ENCODE assay signal across 1 cellular context in the genomic region with DNA sequence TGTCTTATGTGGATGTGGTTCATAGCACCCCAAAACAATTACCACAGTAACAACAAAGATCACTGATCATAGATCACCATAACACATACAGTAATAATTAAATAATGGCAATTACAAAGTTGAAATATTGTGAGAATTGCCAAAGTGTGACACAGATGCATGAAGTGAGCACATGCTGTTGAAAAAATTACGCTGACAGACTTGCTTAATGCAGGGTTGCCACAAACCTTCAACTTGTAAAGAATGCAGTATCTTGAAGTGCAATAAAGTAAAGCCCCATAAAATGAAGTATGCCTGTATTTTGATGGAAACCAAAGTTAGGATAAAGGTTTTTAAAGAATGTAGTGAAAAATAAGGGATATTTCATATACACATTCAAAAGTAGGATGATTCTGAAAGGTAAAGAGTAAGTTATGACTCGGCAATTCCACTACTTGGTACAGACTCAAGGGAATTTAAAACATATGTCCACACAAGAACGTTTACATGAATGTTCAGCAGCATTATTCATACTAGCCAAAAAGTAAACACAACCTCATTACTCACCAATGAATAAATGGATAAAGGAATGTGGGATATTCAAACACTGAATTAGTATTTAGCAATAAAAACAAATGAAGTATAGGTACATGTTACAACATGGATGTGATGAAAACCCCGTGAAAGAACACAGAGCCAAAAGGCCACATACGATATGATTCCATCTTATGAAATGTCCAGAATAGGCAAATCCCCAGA.
TF ChIP-seq lines count a peak whose summit lies in the region.

No MANE protein-coding gene starts in this region.

TF ChIP-seq in K562, 482 proteins besides CTCF, POLR2A, EP300 and RAD21 (continued from another document):
- TF ChIP-seq, protein P1, sequence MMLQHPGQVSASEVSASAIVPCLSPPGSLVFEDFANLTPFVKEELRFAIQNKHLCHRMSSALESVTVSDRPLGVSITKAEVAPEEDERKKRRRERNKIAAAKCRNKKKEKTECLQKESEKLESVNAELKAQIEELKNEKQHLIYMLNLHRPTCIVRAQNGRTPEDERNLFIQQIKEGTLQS (IDR thresholded peaks at IDR 0.05): no peak
- TF ChIP-seq, protein P1 (CRISPR knock-in tag; conservative IDR thresholded peaks at IDR 0.05): no peak
- TF ChIP-seq HNRNPL (IDR thresholded peaks at IDR 0.05; ENCODE audit: low read depth, low read length): no peak
- no peak for TF ChIP-seq NR2C2 (CRISPR knock-in tag; IDR thresholded peaks at IDR 0.05)
- no peak for TF ChIP-seq NR2C2 (tag; IDR thresholded peaks at IDR 0.05)
- TF ChIP-seq ZNF764 (CRISPR knock-in tag; IDR thresholded peaks at IDR 0.05; ENCODE audit: low read depth): no peak
- TF ChIP-seq ZNF232 (CRISPR knock-in tag; IDR thresholded peaks at IDR 0.05): no peak
- no peak for TF ChIP-seq NCOA4 (IDR thresholded peaks at IDR 0.05; ENCODE audit: partially characterized antibody)
- TF ChIP-seq MAFK (IDR thresholded peaks at IDR 0.05; ENCODE audit: low read length): peak; percentile 45; the same call in 1 of the 2 replicates
- TF ChIP-seq NFE2 (IDR thresholded peaks at IDR 0.05; ENCODE audit: low read depth): peak; percentile 49; the same call in 1 of the 2 replicates
- no peak for TF ChIP-seq ZNF174 (CRISPR knock-in tag; IDR thresholded peaks at IDR 0.05)
- TF ChIP-seq PREB (CRISPR knock-in tag; IDR thresholded peaks at IDR 0.05): no peak
- TF ChIP-seq, protein P2, sequence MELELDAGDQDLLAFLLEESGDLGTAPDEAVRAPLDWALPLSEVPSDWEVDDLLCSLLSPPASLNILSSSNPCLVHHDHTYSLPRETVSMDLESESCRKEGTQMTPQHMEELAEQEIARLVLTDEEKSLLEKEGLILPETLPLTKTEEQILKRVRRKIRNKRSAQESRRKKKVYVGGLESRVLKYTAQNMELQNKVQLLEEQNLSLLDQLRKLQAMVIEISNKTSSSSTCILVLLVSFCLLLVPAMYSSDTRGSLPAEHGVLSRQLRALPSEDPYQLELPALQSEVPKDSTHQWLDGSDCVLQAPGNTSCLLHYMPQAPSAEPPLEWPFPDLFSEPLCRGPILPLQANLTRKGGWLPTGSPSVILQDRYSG (tag; conservative IDR thresholded peaks at IDR 0.05; ENCODE audit: low read depth): no peak
- TF ChIP-seq, protein P3, sequence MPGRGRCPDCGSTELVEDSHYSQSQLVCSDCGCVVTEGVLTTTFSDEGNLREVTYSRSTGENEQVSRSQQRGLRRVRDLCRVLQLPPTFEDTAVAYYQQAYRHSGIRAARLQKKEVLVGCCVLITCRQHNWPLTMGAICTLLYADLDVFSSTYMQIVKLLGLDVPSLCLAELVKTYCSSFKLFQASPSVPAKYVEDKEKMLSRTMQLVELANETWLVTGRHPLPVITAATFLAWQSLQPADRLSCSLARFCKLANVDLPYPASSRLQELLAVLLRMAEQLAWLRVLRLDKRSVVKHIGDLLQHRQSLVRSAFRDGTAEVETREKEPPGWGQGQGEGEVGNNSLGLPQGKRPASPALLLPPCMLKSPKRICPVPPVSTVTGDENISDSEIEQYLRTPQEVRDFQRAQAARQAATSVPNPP (IDR thresholded peaks at IDR 0.05; ENCODE audit: borderline replicate concordance, insufficient read depth, insufficient read length): no peak
- TF ChIP-seq ETV1 (tag; conservative IDR thresholded peaks at IDR 0.05; ENCODE audit: low read depth): no peak
- TF ChIP-seq NCOA1 (IDR thresholded peaks at IDR 0.05; ENCODE audit: low read depth): no peak
- TF ChIP-seq SAFB (IDR thresholded peaks at IDR 0.05; ENCODE audit: borderline replicate concordance, low read depth, low read length): no peak
- no peak for TF ChIP-seq DDX20 (tag; IDR thresholded peaks at IDR 0.05; ENCODE audit: low read depth)
- TF ChIP-seq, protein P4, sequence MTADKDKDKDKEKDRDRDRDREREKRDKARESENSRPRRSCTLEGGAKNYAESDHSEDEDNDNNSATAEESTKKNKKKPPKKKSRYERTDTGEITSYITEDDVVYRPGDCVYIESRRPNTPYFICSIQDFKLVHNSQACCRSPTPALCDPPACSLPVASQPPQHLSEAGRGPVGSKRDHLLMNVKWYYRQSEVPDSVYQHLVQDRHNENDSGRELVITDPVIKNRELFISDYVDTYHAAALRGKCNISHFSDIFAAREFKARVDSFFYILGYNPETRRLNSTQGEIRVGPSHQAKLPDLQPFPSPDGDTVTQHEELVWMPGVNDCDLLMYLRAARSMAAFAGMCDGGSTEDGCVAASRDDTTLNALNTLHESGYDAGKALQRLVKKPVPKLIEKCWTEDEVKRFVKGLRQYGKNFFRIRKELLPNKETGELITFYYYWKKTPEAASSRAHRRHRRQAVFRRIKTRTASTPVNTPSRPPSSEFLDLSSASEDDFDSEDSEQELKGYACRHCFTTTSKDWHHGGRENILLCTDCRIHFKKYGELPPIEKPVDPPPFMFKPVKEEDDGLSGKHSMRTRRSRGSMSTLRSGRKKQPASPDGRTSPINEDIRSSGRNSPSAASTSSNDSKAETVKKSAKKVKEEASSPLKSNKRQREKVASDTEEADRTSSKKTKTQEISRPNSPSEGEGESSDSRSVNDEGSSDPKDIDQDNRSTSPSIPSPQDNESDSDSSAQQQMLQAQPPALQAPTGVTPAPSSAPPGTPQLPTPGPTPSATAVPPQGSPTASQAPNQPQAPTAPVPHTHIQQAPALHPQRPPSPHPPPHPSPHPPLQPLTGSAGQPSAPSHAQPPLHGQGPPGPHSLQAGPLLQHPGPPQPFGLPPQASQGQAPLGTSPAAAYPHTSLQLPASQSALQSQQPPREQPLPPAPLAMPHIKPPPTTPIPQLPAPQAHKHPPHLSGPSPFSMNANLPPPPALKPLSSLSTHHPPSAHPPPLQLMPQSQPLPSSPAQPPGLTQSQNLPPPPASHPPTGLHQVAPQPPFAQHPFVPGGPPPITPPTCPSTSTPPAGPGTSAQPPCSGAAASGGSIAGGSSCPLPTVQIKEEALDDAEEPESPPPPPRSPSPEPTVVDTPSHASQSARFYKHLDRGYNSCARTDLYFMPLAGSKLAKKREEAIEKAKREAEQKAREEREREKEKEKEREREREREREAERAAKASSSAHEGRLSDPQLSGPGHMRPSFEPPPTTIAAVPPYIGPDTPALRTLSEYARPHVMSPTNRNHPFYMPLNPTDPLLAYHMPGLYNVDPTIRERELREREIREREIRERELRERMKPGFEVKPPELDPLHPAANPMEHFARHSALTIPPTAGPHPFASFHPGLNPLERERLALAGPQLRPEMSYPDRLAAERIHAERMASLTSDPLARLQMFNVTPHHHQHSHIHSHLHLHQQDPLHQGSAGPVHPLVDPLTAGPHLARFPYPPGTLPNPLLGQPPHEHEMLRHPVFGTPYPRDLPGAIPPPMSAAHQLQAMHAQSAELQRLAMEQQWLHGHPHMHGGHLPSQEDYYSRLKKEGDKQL (CRISPR knock-in tag; IDR thresholded peaks at IDR 0.05; ENCODE audit: borderline replicate concordance): no peak
- TF ChIP-seq ZNF316 (IDR thresholded peaks at IDR 0.05): peak; percentile 71
- TF ChIP-seq, protein P5, sequence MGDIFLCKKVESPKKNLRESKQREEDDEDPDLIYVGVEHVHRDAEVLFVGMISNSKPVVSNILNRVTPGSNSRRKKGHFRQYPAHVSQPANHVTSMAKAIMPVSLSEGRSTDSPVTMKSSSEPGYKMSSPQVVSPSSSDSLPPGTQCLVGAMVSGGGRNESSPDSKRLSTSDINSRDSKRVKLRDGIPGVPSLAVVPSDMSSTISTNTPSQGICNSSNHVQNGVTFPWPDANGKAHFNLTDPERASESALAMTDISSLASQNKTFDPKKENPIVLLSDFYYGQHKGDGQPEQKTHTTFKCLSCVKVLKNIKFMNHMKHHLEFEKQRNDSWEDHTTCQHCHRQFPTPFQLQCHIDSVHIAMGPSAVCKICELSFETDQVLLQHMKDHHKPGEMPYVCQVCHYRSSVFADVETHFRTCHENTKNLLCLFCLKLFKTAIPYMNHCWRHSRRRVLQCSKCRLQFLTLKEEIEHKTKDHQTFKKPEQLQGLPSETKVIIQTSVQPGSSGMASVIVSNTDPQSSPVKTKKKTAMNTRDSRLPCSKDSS (IDR thresholded peaks at IDR 0.05; ENCODE audit: low read depth, partially characterized antibody): no peak
- TF ChIP-seq SMARCC2 (IDR thresholded peaks at IDR 0.05; ENCODE audit: low read depth): no peak
- TF ChIP-seq MAFG (tag; conservative IDR thresholded peaks at IDR 0.05): peak; percentile 52
- no peak for TF ChIP-seq HDGF (IDR thresholded peaks at IDR 0.05)
- TF ChIP-seq, protein P6, sequence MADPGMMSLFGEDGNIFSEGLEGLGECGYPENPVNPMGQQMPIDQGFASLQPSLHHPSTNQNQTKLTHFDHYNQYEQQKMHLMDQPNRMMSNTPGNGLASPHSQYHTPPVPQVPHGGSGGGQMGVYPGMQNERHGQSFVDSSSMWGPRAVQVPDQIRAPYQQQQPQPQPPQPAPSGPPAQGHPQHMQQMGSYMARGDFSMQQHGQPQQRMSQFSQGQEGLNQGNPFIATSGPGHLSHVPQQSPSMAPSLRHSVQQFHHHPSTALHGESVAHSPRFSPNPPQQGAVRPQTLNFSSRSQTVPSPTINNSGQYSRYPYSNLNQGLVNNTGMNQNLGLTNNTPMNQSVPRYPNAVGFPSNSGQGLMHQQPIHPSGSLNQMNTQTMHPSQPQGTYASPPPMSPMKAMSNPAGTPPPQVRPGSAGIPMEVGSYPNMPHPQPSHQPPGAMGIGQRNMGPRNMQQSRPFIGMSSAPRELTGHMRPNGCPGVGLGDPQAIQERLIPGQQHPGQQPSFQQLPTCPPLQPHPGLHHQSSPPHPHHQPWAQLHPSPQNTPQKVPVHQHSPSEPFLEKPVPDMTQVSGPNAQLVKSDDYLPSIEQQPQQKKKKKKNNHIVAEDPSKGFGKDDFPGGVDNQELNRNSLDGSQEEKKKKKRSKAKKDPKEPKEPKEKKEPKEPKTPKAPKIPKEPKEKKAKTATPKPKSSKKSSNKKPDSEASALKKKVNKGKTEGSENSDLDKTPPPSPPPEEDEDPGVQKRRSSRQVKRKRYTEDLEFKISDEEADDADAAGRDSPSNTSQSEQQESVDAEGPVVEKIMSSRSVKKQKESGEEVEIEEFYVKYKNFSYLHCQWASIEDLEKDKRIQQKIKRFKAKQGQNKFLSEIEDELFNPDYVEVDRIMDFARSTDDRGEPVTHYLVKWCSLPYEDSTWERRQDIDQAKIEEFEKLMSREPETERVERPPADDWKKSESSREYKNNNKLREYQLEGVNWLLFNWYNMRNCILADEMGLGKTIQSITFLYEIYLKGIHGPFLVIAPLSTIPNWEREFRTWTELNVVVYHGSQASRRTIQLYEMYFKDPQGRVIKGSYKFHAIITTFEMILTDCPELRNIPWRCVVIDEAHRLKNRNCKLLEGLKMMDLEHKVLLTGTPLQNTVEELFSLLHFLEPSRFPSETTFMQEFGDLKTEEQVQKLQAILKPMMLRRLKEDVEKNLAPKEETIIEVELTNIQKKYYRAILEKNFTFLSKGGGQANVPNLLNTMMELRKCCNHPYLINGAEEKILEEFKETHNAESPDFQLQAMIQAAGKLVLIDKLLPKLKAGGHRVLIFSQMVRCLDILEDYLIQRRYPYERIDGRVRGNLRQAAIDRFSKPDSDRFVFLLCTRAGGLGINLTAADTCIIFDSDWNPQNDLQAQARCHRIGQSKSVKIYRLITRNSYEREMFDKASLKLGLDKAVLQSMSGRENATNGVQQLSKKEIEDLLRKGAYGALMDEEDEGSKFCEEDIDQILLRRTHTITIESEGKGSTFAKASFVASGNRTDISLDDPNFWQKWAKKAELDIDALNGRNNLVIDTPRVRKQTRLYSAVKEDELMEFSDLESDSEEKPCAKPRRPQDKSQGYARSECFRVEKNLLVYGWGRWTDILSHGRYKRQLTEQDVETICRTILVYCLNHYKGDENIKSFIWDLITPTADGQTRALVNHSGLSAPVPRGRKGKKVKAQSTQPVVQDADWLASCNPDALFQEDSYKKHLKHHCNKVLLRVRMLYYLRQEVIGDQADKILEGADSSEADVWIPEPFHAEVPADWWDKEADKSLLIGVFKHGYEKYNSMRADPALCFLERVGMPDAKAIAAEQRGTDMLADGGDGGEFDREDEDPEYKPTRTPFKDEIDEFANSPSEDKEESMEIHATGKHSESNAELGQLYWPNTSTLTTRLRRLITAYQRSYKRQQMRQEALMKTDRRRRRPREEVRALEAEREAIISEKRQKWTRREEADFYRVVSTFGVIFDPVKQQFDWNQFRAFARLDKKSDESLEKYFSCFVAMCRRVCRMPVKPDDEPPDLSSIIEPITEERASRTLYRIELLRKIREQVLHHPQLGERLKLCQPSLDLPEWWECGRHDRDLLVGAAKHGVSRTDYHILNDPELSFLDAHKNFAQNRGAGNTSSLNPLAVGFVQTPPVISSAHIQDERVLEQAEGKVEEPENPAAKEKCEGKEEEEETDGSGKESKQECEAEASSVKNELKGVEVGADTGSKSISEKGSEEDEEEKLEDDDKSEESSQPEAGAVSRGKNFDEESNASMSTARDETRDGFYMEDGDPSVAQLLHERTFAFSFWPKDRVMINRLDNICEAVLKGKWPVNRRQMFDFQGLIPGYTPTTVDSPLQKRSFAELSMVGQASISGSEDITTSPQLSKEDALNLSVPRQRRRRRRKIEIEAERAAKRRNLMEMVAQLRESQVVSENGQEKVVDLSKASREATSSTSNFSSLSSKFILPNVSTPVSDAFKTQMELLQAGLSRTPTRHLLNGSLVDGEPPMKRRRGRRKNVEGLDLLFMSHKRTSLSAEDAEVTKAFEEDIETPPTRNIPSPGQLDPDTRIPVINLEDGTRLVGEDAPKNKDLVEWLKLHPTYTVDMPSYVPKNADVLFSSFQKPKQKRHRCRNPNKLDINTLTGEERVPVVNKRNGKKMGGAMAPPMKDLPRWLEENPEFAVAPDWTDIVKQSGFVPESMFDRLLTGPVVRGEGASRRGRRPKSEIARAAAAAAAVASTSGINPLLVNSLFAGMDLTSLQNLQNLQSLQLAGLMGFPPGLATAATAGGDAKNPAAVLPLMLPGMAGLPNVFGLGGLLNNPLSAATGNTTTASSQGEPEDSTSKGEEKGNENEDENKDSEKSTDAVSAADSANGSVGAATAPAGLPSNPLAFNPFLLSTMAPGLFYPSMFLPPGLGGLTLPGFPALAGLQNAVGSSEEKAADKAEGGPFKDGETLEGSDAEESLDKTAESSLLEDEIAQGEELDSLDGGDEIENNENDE (IDR thresholded peaks at IDR 0.05; ENCODE audit: low read depth, low read length): no peak
TF ChIP-seq in K562: peak in this region for 7.
